ENCODE assay signal across 2 cellular contexts in genomic region chr19:1374250-1374577, GRCh38.
A peak's percentile ranks its signal among the peaks of the same experiment; 100 is the strongest.
TF ChIP-seq lines count a peak whose summit lies in the region.

No MANE protein-coding gene starts in this region.

TF ChIP-seq in WTC11, 78 proteins besides CTCF, POLR2A, EP300 and RAD21:
- TF ChIP-seq GABPB1 (CRISPR knock-in tag; IDR thresholded peaks at IDR 0.05): peak; percentile 84
- no peak for TF ChIP-seq E2F1 (CRISPR knock-in tag; IDR thresholded peaks at IDR 0.05)

TF ChIP-seq in liver, 16 proteins besides CTCF, POLR2A, EP300 and RAD21:
- TF ChIP-seq HNF4G (IDR thresholded peaks at IDR 0.05) (no peak), NR2F2 (IDR thresholded peaks at IDR 0.05) (peak; percentile 45), RXRA (IDR thresholded peaks at IDR 0.05) (no peak), YY1 (IDR thresholded peaks at IDR 0.05) (no peak), FOXA1 (IDR thresholded peaks at IDR 0.05) (no peak), EGR1 (IDR thresholded peaks at IDR 0.05; ENCODE audit: low read depth in 2 of 2) (no peak), JUND (IDR thresholded peaks at IDR 0.05) (no peak), GABPA (IDR thresholded peaks at IDR 0.05 in 1 of 2, conservative IDR thresholded peaks at IDR 0.05 in 1 of 2) (no peak), MAX (IDR thresholded peaks at IDR 0.05) (no peak), ZBTB33 (IDR thresholded peaks at IDR 0.05) (no peak), HNF4A (conservative IDR thresholded peaks at IDR 0.05) (peak in 1 of 2 donors; percentile 36), ATF3 (IDR thresholded peaks at IDR 0.05) (peak; percentile 59), TAF1 (conservative IDR thresholded peaks at IDR 0.05) (no peak)
